ENCODE assay signal across 8 cellular contexts in the genomic region with DNA sequence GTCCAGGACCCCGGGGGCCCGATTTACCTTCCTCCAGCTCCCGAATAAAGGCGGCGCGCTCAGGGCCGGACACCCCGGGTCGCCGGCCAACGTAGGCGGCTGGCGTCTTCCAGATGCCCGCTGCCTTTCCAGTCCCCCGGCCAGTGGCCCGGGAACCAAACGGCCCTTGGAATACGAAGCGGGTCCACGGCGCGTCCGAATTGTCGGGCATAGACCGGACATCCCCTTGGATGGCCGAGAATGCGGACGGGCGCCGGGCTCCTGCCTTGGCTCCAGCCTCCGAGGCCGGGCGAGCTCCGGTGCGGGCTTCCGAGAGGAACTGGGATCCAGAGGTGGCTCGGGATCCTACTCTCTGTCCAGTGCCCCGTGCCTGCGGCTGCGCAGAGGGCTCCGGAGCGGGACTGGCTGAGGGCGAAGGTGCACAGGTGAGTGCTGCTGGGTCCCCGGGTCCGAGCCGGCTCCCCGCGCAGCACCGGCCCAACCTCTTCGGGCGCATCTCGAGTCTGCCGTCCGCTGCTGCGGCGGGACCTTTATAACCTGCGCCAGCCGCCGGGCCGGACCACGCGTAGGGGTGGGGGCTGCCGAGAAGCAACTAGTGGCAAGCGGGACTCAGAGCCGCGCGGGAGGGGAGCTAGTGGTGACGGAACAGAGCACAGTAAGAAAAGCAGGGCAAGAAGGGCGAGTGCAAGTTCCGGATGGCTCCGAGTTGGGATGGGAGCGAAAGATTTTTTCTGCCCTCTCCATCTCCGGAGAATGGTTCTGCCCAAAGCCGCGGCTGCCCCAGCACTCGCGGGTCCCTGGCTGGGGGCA. TPM values are rescaled to one million over a fixed set of nuclear protein-coding genes. Genes with fewer than 3 reads are reported as not detected.
DNase-seq lines count a peak whose midpoint lies in the region; ATAC-seq, FAIRE-seq and TF ChIP-seq lines count a peak whose summit lies in the region.

TSS of gene HAP1 (minus strand) at position 505 of the 810 bp plus-strand sequence. CDS start at position 496, 9 bp downstream.

- TF ChIP-seq CTCF in bronchial epithelial cell (IDR thresholded peaks at IDR 0.05; ENCODE audit: insufficient read depth, low read length, severe bottlenecking) (no peak), kidney epithelial cell (IDR thresholded peaks at IDR 0.05; ENCODE audit: insufficient read depth, low read length, poor library complexity, severe bottlenecking) (no peak), GM13977 (IDR thresholded peaks at IDR 0.05; ENCODE audit: extremely low read depth, insufficient read depth, missing control alignments) (no peak)

- H3K36me3 ChIP-seq in bronchial epithelial cell (ENCODE audit: control insufficient read depth, insufficient read depth, low read length) (no peaks in the 10 kb centered on the region), kidney epithelial cell (ENCODE audit: control insufficient read depth, insufficient read depth, low read length) (no peaks in the 10 kb centered on the region), stomach smooth muscle (ENCODE audit: control insufficient read depth in 2 of 2, insufficient read depth in 2 of 2, low read length in 2 of 2) (no peaks in the 10 kb centered on the region)

- H3K4me3 ChIP-seq in bronchial epithelial cell (ENCODE audit: low read depth, low read length) (peak within 1 kb of the TSS; percentile 53), kidney epithelial cell (ENCODE audit: low read depth, low read length) (peak within 1 kb of the TSS; percentile 39), stomach smooth muscle (ENCODE audit: low read length in 2 of 2) (peak within 1 kb of the TSS; percentile 60 to 69)

- H3K9ac ChIP-seq in stomach smooth muscle (ENCODE audit: low read length in 2 of 2), result no peak within 1 kb of the TSS

- no peak for ATAC-seq in HG02870 (IDR thresholded peaks at IDR 0.05; ENCODE audit: unreplicated experiment)

- peaks cover 14% of the 10 kb centered on the region for H3K4me1 ChIP-seq in stomach smooth muscle (ENCODE audit: control insufficient read depth, insufficient read depth, low read length)

- in situ Hi-C loops in GM13977 (cut with MboI; ENCODE audit: low pct_unique_long_range_greater_than_20kb, low sequenced_read_pairs, unreplicated experiment), result loop anchor here (25.0 kb wide), 1 partner anchor 378 kb away; the partner anchor contains the start of genes DHX58, HSPB9 and KAT2A

- peak; percentile 41 for DNase-seq in EH (ENCODE audit: low read depth)
- peak; percentile 13 for DNase-seq in NCI-H748 treated with DMSO at 0.1 percent for 48 hours (lab: John Stamatoyannopoulos, UW)
- DNase-seq in bronchial epithelial cell (ENCODE audit: low read depth), result no peak
- DNase-seq in kidney epithelial cell (ENCODE audit: low read depth), result no peak
- no peak for DNase-seq in GM13977 (ENCODE audit: low spot score)
- DNase-seq in HT-29 (ENCODE audit: low spot score), result no peak

- FAIRE-seq in bronchial epithelial cell (lab: Jason Lieb, UNC), result no peak

- H3K27me3 ChIP-seq in bronchial epithelial cell (ENCODE audit: control insufficient read depth, insufficient read depth, low read length), result peaks cover 22% of the 10 kb centered on the region
- H3K27me3 ChIP-seq in kidney epithelial cell (ENCODE audit: control insufficient read depth, insufficient read depth, low read length), result peaks cover 56% of the 10 kb centered on the region
- peaks cover 33 to 48% of the 10 kb centered on the region in 2 donors for H3K27me3 ChIP-seq in stomach smooth muscle (ENCODE audit: control insufficient read depth in 1 of 2, insufficient read depth in 2 of 2, low read length in 2 of 2)

- H3K9me3 ChIP-seq in stomach smooth muscle (ENCODE audit: control insufficient read depth in 2 of 2, low read length in 2 of 2), result no peaks in the 10 kb centered on the region

- H3K27ac ChIP-seq in stomach smooth muscle (ENCODE audit: low read length), result no peak within 1 kb of the TSS

RNA-seq across cellular contexts. Expression of gene HAP1, which starts in this region (rescaled TPM):
- total RNA-seq in bronchial epithelial cell (2.6 and 5.0 TPM in 2 replicates), kidney epithelial cell (0.96 and 1.6 TPM in 2 replicates)
- not detected in 2 replicates for total RNA-seq in HT-29 (2014; rRNA removed; shearing (Covaris generic))

Comparison
In these comparisons a context has a peak if more than half of its experiments do, and no peak if none do; other contexts are left out.
1. DNase-seq: peak in EH (single experiment) and NCI-H748 treated with DMSO at 0.1 percent for 48 hours (single experiment); none in bronchial epithelial cell (single experiment), kidney epithelial cell (single experiment), GM13977 (single experiment) and HT-29 (single experiment).
2. Peak in every context shown above with its lines, with median percentiles within 50 percentile points of each other: H3K4me3 ChIP-seq.